ENCODE assay signal across 17 cellular contexts in the genomic region with DNA sequence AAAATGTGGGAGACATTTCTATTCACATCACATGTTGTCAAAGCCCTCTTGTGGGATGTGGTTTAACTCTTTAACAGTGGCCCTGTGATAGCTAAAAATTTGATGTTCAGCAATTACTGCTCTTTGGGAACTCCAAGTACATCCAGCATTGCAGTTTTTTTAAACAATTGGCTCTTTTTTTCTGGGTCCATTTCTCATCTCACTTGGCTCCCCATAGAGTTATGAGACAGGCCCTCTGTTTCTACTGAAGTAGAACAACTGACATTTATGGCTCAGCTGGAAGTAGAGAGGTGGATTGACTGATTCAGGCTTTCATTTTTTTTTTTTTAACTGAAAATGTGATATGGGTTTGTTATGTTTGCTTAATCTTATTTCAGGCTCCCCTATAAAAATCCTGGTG.
DNase-seq lines count a peak whose midpoint lies in the region; ATAC-seq and TF ChIP-seq lines count a peak whose summit lies in the region.
"Had no signal": no experiment of that assay in that cellular context is flagged by ENCODE, and none has a peak within 500 bp of the region (broad histone marks: within the 10 kb centered on the region; RNA-seq: fewer than 3 reads in every experiment).

No MANE protein-coding gene starts in this region.

- H3K27ac ChIP-seq in A673 (ENCODE audit: low read depth, low read length, poor library complexity, severe bottlenecking) (no peak overlapping the region), gastroesophageal sphincter (peak overlapping the region; percentile 52 to 77 (median 72)), rectal smooth muscle tissue (ENCODE audit: low read depth, low read length) (peak overlapping the region; percentile 28)
- H3K27ac ChIP-seq: BLaER1 treated with 17β-estradiol and CSF1 and Interleukin-3, amounts not matched to agents 10 nM and 100 nM; RWPE1 had no signal

- H3K27me3 Mint-ChIP-seq in WTC11 (ENCODE audit: low read depth) = no peaks in the 10 kb centered on the region; the same call in 1 of the 2 replicates

- H3K9me3 Mint-ChIP-seq in WTC11 = peaks cover 15% of the 10 kb centered on the region; the same call in 1 of the 2 replicates
- H3K9me3 Mint-ChIP-seq: CD8-positive, alpha-beta memory T cell had no signal

- H3K4me1 Mint-ChIP-seq in WTC11 = no peaks in the 10 kb centered on the region
- H3K4me1 Mint-ChIP-seq: CD8-positive, alpha-beta memory T cell had no signal

- CTCF ChIA-PET in A673 (lab: Charles Lee) = no interaction called here
- CTCF ChIA-PET in WTC11 (lab: Charles Lee) = no interaction called here

- peaks cover 21% of the 10 kb centered on the region for H3K4me1 ChIP-seq in A673 (ENCODE audit: insufficient read depth, low read length, poor library complexity, severe bottlenecking)
- peaks cover 23 to 65% (median 38%) of the 10 kb centered on the region in 3 donors for H3K4me1 ChIP-seq in gastroesophageal sphincter
- H3K4me1 ChIP-seq in rectal smooth muscle tissue (ENCODE audit: control insufficient read depth, insufficient read depth, low read length) = peaks cover 39% of the 10 kb centered on the region

- POLR2A ChIA-PET in A673 (lab: Charles Lee; ENCODE audit: low non-redundant PET) (no interaction called here), WTC11 (lab: Charles Lee) (no interaction called here)

- ATAC-seq in gastroesophageal sphincter = no peak
- ATAC-seq in left colon = no peak
- no peak for ATAC-seq in WTC11

- DNase-seq in A673 (ENCODE audit: low spot score) (peak; percentile 32), RPMI7951 (ENCODE audit: low read depth) (peak; percentile 37), DMS153 (lab: John Stamatoyannopoulos, UW) (no peak), left colon (no peak), GM13976 (ENCODE audit: low spot score) (no peak), WTC11 (ENCODE audit: low spot score) (no peak)
- DNase-seq: CD8-positive, alpha-beta memory T cell; DMS 273 treated with DMSO at 0.1 percent for 48 hours; MM.1S; NCI-H1105 treated with DMSO at 0.1 percent for 48 hours; NCI-H187 treated with DMSO at 0.1 percent for 48 hours; NCI-H69; NK-92 treated with Interleukin-12 subunit alpha and Interleukin-12 subunit beta, amount 100 ng/mL, for 24 hours had no signal

- no peak for TF ChIP-seq CTCF in A673 (conservative IDR thresholded peaks at IDR 0.05; ENCODE audit: low read depth, low read length)
- TF ChIP-seq CTCF in gastroesophageal sphincter (IDR thresholded peaks at IDR 0.05) = no peak
- TF ChIP-seq CTCF in GM13976 (IDR thresholded peaks at IDR 0.05; ENCODE audit: borderline replicate concordance, control extremely low read depth, extremely low read depth, insufficient read depth, missing control alignments) = no peak
- no peak for TF ChIP-seq CTCF in WTC11 (IDR thresholded peaks at IDR 0.05)

- H3K27ac Mint-ChIP-seq in WTC11 = no peak overlapping the region

- H3K27me3 ChIP-seq in A673 (replicated peaks; ENCODE audit: insufficient read depth, low read depth, low read length, poor library complexity) (no peaks in the 10 kb centered on the region), gastroesophageal sphincter (no peaks in the 10 kb centered on the region), rectal smooth muscle tissue (ENCODE audit: control insufficient read depth, insufficient read depth, low read length) (no peaks in the 10 kb centered on the region)
- H3K27me3 ChIP-seq: BLaER1 treated with 17β-estradiol and CSF1 and Interleukin-3, amounts not matched to agents 10 nM and 100 nM had no signal

- intact Hi-C loops in A673 (cut with micrococcal nuclease; ENCODE audit: unreplicated experiment) (no loop called here), left colon (cut with DNase I, micrococcal nuclease) (no loop called here)

- no peaks in the 10 kb centered on the region for H3K36me3 Mint-ChIP-seq in WTC11

- in situ Hi-C loops in GM13976 (cut with MboI; ENCODE audit: low sequenced_read_pairs, unreplicated experiment) = no loop called here

- no peak overlapping the region for H3K4me3 Mint-ChIP-seq in WTC11
- H3K4me3 Mint-ChIP-seq: CD8-positive, alpha-beta memory T cell had no signal

- no peaks in the 10 kb centered on the region for H3K9me3 ChIP-seq in A673 (ENCODE audit: low read depth, low read length, poor library complexity, severe bottlenecking)
- no peaks in the 10 kb centered on the region for H3K9me3 ChIP-seq in gastroesophageal sphincter

- no TSS peak for BruUV-seq in A673 (replicated peaks; lab: Mats Ljungman, UMichigan)

- H3K36me3 ChIP-seq in A673 (ENCODE audit: insufficient read depth, low read length, poor library complexity, severe bottlenecking) = no peaks in the 10 kb centered on the region
- no peaks in the 10 kb centered on the region for H3K36me3 ChIP-seq in gastroesophageal sphincter
- H3K36me3 ChIP-seq in rectal smooth muscle tissue (ENCODE audit: control insufficient read depth, insufficient read depth, low read length) = no peaks in the 10 kb centered on the region
- H3K36me3 ChIP-seq: BLaER1 treated with 17β-estradiol and CSF1 and Interleukin-3, amounts not matched to agents 10 nM and 100 nM had no signal

- H3K4me3 ChIP-seq in A673 (ENCODE audit: low read depth, low read length, poor library complexity, severe bottlenecking) (no peak overlapping the region), gastroesophageal sphincter (no peak overlapping the region), rectal smooth muscle tissue (ENCODE audit: low read length) (no peak overlapping the region)
- H3K4me3 ChIP-seq: BLaER1 treated with 17β-estradiol and CSF1 and Interleukin-3, amounts not matched to agents 10 nM and 100 nM had no signal

- TF ChIP-seq POLR2A in gastroesophageal sphincter (IDR thresholded peaks at IDR 0.05) = no peak

- no peak overlapping the region for H3K9ac ChIP-seq in rectal smooth muscle tissue (ENCODE audit: low read length)
- H3K9ac ChIP-seq: BLaER1 treated with 17β-estradiol and CSF1 and Interleukin-3, amounts not matched to agents 10 nM and 100 nM had no signal

- TF ChIP-seq EP300 in gastroesophageal sphincter (IDR thresholded peaks at IDR 0.05) = no peak

TF ChIP-seq in WTC11, 78 proteins besides CTCF, POLR2A, EP300 and RAD21 (continues in another document):
- TF ChIP-seq FOXK1 (CRISPR knock-in tag; IDR thresholded peaks at IDR 0.05) (no peak), NR2C2 (CRISPR knock-in tag; IDR thresholded peaks at IDR 0.05) (no peak), ELF4 (CRISPR knock-in tag; IDR thresholded peaks at IDR 0.05; ENCODE audit: low read depth) (no peak), SMAD3 (CRISPR knock-in tag; IDR thresholded peaks at IDR 0.05; ENCODE audit: borderline replicate concordance) (no peak), ZNF416 (CRISPR knock-in tag; IDR thresholded peaks at IDR 0.05) (no peak)
- TF ChIP-seq, protein P1, sequence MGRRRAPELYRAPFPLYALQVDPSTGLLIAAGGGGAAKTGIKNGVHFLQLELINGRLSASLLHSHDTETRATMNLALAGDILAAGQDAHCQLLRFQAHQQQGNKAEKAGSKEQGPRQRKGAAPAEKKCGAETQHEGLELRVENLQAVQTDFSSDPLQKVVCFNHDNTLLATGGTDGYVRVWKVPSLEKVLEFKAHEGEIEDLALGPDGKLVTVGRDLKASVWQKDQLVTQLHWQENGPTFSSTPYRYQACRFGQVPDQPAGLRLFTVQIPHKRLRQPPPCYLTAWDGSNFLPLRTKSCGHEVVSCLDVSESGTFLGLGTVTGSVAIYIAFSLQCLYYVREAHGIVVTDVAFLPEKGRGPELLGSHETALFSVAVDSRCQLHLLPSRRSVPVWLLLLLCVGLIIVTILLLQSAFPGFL (CRISPR knock-in tag; IDR thresholded peaks at IDR 0.05; ENCODE audit: borderline replicate concordance) = no peak
- TF ChIP-seq, protein P2, sequence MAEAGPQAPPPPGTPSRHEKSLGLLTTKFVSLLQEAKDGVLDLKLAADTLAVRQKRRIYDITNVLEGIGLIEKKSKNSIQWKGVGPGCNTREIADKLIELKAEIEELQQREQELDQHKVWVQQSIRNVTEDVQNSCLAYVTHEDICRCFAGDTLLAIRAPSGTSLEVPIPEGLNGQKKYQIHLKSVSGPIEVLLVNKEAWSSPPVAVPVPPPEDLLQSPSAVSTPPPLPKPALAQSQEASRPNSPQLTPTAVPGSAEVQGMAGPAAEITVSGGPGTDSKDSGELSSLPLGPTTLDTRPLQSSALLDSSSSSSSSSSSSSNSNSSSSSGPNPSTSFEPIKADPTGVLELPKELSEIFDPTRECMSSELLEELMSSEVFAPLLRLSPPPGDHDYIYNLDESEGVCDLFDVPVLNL (CRISPR knock-in tag; IDR thresholded peaks at IDR 0.05; ENCODE audit: borderline replicate concordance, low read depth) = no peak
- TF ChIP-seq, protein P3, sequence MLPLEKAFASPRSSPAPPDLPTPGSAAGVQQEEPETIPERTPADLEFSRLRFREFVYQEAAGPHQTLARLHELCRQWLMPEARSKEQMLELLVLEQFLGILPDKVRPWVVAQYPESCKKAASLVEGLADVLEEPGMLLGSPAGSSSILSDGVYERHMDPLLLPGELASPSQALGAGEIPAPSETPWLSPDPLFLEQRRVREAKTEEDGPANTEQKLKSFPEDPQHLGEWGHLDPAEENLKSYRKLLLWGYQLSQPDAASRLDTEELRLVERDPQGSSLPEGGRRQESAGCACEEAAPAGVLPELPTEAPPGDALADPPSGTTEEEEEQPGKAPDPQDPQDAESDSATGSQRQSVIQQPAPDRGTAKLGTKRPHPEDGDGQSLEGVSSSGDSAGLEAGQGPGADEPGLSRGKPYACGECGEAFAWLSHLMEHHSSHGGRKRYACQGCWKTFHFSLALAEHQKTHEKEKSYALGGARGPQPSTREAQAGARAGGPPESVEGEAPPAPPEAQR (CRISPR knock-in tag; IDR thresholded peaks at IDR 0.05) = no peak
- TF ChIP-seq, protein P4, sequence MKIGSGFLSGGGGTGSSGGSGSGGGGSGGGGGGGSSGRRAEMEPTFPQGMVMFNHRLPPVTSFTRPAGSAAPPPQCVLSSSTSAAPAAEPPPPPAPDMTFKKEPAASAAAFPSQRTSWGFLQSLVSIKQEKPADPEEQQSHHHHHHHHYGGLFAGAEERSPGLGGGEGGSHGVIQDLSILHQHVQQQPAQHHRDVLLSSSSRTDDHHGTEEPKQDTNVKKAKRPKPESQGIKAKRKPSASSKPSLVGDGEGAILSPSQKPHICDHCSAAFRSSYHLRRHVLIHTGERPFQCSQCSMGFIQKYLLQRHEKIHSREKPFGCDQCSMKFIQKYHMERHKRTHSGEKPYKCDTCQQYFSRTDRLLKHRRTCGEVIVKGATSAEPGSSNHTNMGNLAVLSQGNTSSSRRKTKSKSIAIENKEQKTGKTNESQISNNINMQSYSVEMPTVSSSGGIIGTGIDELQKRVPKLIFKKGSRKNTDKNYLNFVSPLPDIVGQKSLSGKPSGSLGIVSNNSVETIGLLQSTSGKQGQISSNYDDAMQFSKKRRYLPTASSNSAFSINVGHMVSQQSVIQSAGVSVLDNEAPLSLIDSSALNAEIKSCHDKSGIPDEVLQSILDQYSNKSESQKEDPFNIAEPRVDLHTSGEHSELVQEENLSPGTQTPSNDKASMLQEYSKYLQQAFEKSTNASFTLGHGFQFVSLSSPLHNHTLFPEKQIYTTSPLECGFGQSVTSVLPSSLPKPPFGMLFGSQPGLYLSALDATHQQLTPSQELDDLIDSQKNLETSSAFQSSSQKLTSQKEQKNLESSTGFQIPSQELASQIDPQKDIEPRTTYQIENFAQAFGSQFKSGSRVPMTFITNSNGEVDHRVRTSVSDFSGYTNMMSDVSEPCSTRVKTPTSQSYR (CRISPR knock-in tag; IDR thresholded peaks at IDR 0.05) = no peak

Comparison
In these comparisons a context has a peak if more than half of its experiments do, and no peak if none do; other contexts are left out.
1. DNase-seq: peak in A673 (single experiment) and RPMI7951 (single experiment); none in DMS153 (single experiment), left colon (0 of 2), GM13976 (single experiment) and WTC11 (single experiment).